ENCODE assay signal across 19 cellular contexts in genomic region chr9:76355886-76356285, GRCh38.
"Had no signal": no experiment of that assay in that cellular context is flagged by ENCODE, and none has a peak within 500 bp of the region (broad histone marks: within the 10 kb centered on the region; RNA-seq: fewer than 3 reads in every experiment).

No MANE protein-coding gene starts in this region.

- H3K27ac ChIP-seq: colonic mucosa, esophagus muscularis mucosa, foreskin keratinocyte, gastroesophageal sphincter, heart right ventricle, left lung, lower lobe of right lung had no signal

- H3K4me1 Mint-ChIP-seq: naive B cell had no signal

- H3K36me3 Mint-ChIP-seq: mesothelial cell of epicardium, naive B cell had no signal

- H3K27me3 ChIP-seq: colonic mucosa, esophagus muscularis mucosa, heart right ventricle, left lung had no signal

- DNase-seq: colonic mucosa; cortex of kidney; effector CD8-positive, alpha-beta T cell; effector memory CD8-positive, alpha-beta T cell; endodermal cell; foreskin keratinocyte; heart right ventricle; hippocampal formation; left cardiac atrium; left lung; left ventricle myocardium superior; lower lobe of right lung; mesenchymal stem cell; mucosa of descending colon; naive B cell had no signal

- H3K36me3 ChIP-seq: colonic mucosa, esophagus muscularis mucosa, gastroesophageal sphincter, heart right ventricle, left lung, lower lobe of right lung had no signal

- H3K4me3 ChIP-seq: colonic mucosa, esophagus muscularis mucosa, gastroesophageal sphincter, heart right ventricle, left lung, lower lobe of right lung, mucosa of descending colon had no signal

- H3K4me3 Mint-ChIP-seq: dendritic cell treated with granulocyte-macrophage colony-stimulating factor and Interleukin-4, amounts not matched to agents 40 ng/mL and 50 ng/mL, for 4 days; effector memory CD8-positive, alpha-beta T cell; endodermal cell; mesothelial cell of epicardium; naive B cell had no signal

- H3K9me3 ChIP-seq: colonic mucosa, esophagus muscularis mucosa, gastroesophageal sphincter, heart right ventricle, left lung, lower lobe of right lung, mucosa of descending colon had no signal

- ATAC-seq: effector memory CD8-positive, alpha-beta T cell; foreskin keratinocyte; gastroesophageal sphincter; heart right ventricle; left cardiac atrium; left lung; left ventricle myocardium superior; lower lobe of right lung; mucosa of descending colon had no signal

- H3K4me1 ChIP-seq: colonic mucosa, esophagus muscularis mucosa, foreskin keratinocyte, gastroesophageal sphincter, left lung, lower lobe of right lung had no signal

- H3K27ac Mint-ChIP-seq: dendritic cell treated with granulocyte-macrophage colony-stimulating factor and Interleukin-4, amounts not matched to agents 40 ng/mL and 50 ng/mL, for 4 days; effector memory CD8-positive, alpha-beta T cell; endodermal cell; mesothelial cell of epicardium; naive B cell had no signal

- H3K9me3 Mint-ChIP-seq: dendritic cell treated with granulocyte-macrophage colony-stimulating factor and Interleukin-4, amounts not matched to agents 40 ng/mL and 50 ng/mL, for 4 days; effector memory CD8-positive, alpha-beta T cell; endodermal cell; mesothelial cell of epicardium; naive B cell had no signal
